Comparison of ENCODE assay signal across 1 cellular context in genomic region chr3:170999737-171000242, GRCh38.
TF ChIP-seq lines count a peak whose summit lies in the region.

No MANE protein-coding gene starts in this region.

TF ChIP-seq in GM12878, 131 proteins besides CTCF, POLR2A, EP300 and RAD21:
- TF ChIP-seq BCL3 (IDR thresholded peaks at IDR 0.05; ENCODE audit: borderline replicate concordance, insufficient read depth, low read depth, low read length, poor library complexity, severe bottlenecking) (peak; percentile 82), RB1 (IDR thresholded peaks at IDR 0.05; ENCODE audit: borderline replicate concordance) (no peak)
- TF ChIP-seq, protein P1, sequence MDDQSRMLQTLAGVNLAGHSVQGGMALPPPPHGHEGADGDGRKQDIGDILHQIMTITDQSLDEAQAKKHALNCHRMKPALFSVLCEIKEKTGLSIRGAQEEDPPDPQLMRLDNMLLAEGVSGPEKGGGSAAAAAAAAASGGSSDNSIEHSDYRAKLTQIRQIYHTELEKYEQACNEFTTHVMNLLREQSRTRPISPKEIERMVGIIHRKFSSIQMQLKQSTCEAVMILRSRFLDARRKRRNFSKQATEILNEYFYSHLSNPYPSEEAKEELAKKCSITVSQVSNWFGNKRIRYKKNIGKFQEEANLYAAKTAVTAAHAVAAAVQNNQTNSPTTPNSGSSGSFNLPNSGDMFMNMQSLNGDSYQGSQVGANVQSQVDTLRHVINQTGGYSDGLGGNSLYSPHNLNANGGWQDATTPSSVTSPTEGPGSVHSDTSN (IDR thresholded peaks at IDR 0.05; ENCODE audit: insufficient replicate concordance, low read depth, low read length): peak; percentile 4
